19 cellular contexts compared by ENCODE assay signal in genomic region chr2:111633139-111633538, GRCh38.
DNase-seq lines count a peak whose midpoint lies in the region; ATAC-seq and TF ChIP-seq lines count a peak whose summit lies in the region.
"Had no signal": no experiment of that assay in that cellular context is flagged by ENCODE, and none has a peak within 500 bp of the region (broad histone marks: within the 10 kb centered on the region; RNA-seq: fewer than 3 reads in every experiment).

No MANE protein-coding gene starts in this region.

- H3K36me3 ChIP-seq in CD8-positive, alpha-beta memory T cell (ENCODE audit: insufficient read depth, low read length) = no peaks in the 10 kb centered on the region
- H3K36me3 ChIP-seq: brain microvascular endothelial cell, heart right ventricle, left ventricle myocardium inferior, Peyer's patch had no signal

- no peaks in the 10 kb centered on the region for H3K4me1 ChIP-seq in CD8-positive, alpha-beta memory T cell (ENCODE audit: insufficient read depth, low read length)
- H3K4me1 ChIP-seq: left ventricle myocardium inferior had no signal

- POLR2A ChIA-PET in CD8-positive, alpha-beta memory T cell (lab: Charles Lee) = no interaction called here

- H3K27ac Mint-ChIP-seq in CD8-positive, alpha-beta memory T cell = peak overlapping the region in 5 of 8 donors; percentile 2 to 49 (median 29)
- peak overlapping the region; percentile 42 for H3K27ac Mint-ChIP-seq in activated T-helper 17 cell treated with anti-CD3 and anti-CD28 coated beads, Interleukin-2, amount 50 U/mL, for 72 hours
- H3K27ac Mint-ChIP-seq in natural killer cell treated with Interleukin-12 subunit alpha and Interleukin-12 subunit beta and Interleukin-15 and Interleukin-18, amount 100 ng/mL, for 72 hours = peak overlapping the region; percentile 1 to 58
- H3K27ac Mint-ChIP-seq: activated B cell treated with CpG ODN at 0.5 μM for 24 hours had no signal

- no peak overlapping the region for H3K4me3 ChIP-seq in CD8-positive, alpha-beta memory T cell (ENCODE audit: low read length)
- H3K4me3 ChIP-seq in HL-60 (replicated peaks; ENCODE audit: insufficient read depth, low read length) = no peak overlapping the region
- H3K4me3 ChIP-seq: heart right ventricle, left ventricle myocardium inferior, Peyer's patch, smooth muscle cell had no signal

- no peak for TF ChIP-seq CTCF in HL-60 (IDR thresholded peaks at IDR 0.05; ENCODE audit: insufficient read depth, low read length)

- CTCF ChIA-PET in CD8-positive, alpha-beta memory T cell (lab: Charles Lee) = no interaction called here

- peaks cover 4 to 17% of the 10 kb centered on the region in 2 donors for H3K27me3 Mint-ChIP-seq in CD8-positive, alpha-beta memory T cell
- peaks cover 7% of the 10 kb centered on the region for H3K27me3 Mint-ChIP-seq in activated T-helper 17 cell treated with anti-CD3 and anti-CD28 coated beads, Interleukin-2, amount 50 U/mL, for 72 hours
- H3K27me3 Mint-ChIP-seq in natural killer cell treated with Interleukin-12 subunit alpha and Interleukin-12 subunit beta and Interleukin-15 and Interleukin-18, amount 100 ng/mL, for 72 hours = peaks cover 7 to 11% of the 10 kb centered on the region in 2 donors
- H3K27me3 Mint-ChIP-seq: activated B cell treated with CpG ODN at 0.5 μM for 24 hours had no signal

- peaks cover 0 to 25% (median 2%) of the 10 kb centered on the region in 3 donors for H3K36me3 Mint-ChIP-seq in CD8-positive, alpha-beta memory T cell
- no peaks in the 10 kb centered on the region for H3K36me3 Mint-ChIP-seq in activated T-helper 17 cell treated with anti-CD3 and anti-CD28 coated beads, Interleukin-2, amount 50 U/mL, for 72 hours (ENCODE audit: low read depth)
- H3K36me3 Mint-ChIP-seq in natural killer cell treated with Interleukin-12 subunit alpha and Interleukin-12 subunit beta and Interleukin-15 and Interleukin-18, amount 100 ng/mL, for 72 hours = peaks cover 32% of the 10 kb centered on the region

- ATAC-seq in activated T-helper 17 cell treated with anti-CD3 and anti-CD28 coated beads, Interleukin-2, amount 50 U/mL, for 72 hours (replicated peaks) = peak; percentile 81
- no peak for ATAC-seq in natural killer cell treated with Interleukin-12 subunit alpha and Interleukin-12 subunit beta and Interleukin-15 and Interleukin-18, amount 100 ng/mL, for 72 hours
- ATAC-seq in HG03432 (IDR thresholded peaks at IDR 0.05; ENCODE audit: unreplicated experiment) = no peak
- ATAC-seq: heart right ventricle had no signal

- peaks cover 7 to 22% (median 14%) of the 10 kb centered on the region in 3 donors for H3K4me1 Mint-ChIP-seq in CD8-positive, alpha-beta memory T cell
- H3K4me1 Mint-ChIP-seq in activated T-helper 17 cell treated with anti-CD3 and anti-CD28 coated beads, Interleukin-2, amount 50 U/mL, for 72 hours = peaks cover 7% of the 10 kb centered on the region
- peaks cover 22 to 25% of the 10 kb centered on the region in 2 donors for H3K4me1 Mint-ChIP-seq in natural killer cell treated with Interleukin-12 subunit alpha and Interleukin-12 subunit beta and Interleukin-15 and Interleukin-18, amount 100 ng/mL, for 72 hours (ENCODE audit: low read depth in 2 of 2)
- H3K4me1 Mint-ChIP-seq: activated B cell treated with CpG ODN at 0.5 μM for 24 hours had no signal

- no peaks in the 10 kb centered on the region for H3K27me3 ChIP-seq in CD8-positive, alpha-beta memory T cell (ENCODE audit: insufficient read depth, low read length, poor library complexity, severe bottlenecking)
- no peaks in the 10 kb centered on the region for H3K27me3 ChIP-seq in HL-60 (ENCODE audit: insufficient read depth, poor library complexity, severe bottlenecking)
- H3K27me3 ChIP-seq: brain microvascular endothelial cell, heart right ventricle, Peyer's patch had no signal

- no peaks in the 10 kb centered on the region for H3K9me3 ChIP-seq in CD8-positive, alpha-beta memory T cell (ENCODE audit: low read length)

- no peak overlapping the region for H3K4me3 Mint-ChIP-seq in CD8-positive, alpha-beta memory T cell
- peak overlapping the region; percentile 22 for H3K4me3 Mint-ChIP-seq in activated T-helper 17 cell treated with anti-CD3 and anti-CD28 coated beads, Interleukin-2, amount 50 U/mL, for 72 hours
- peak overlapping the region; percentile 69 for H3K4me3 Mint-ChIP-seq in natural killer cell treated with Interleukin-12 subunit alpha and Interleukin-12 subunit beta and Interleukin-15 and Interleukin-18, amount 100 ng/mL, for 72 hours
- H3K4me3 Mint-ChIP-seq: activated B cell treated with CpG ODN at 0.5 μM for 24 hours had no signal

- DNase-seq in CD8-positive, alpha-beta memory T cell = no peak
- no peak for DNase-seq in HL-60 (ENCODE audit: low read depth in 1 of 2, low spot score in 1 of 2)
- DNase-seq in natural killer cell treated with Interleukin-12 subunit alpha and Interleukin-12 subunit beta and Interleukin-15 and Interleukin-18, amount 100 ng/mL, for 72 hours (ENCODE audit: low spot score) = no peak
- no peak for DNase-seq in Ammon's horn (ENCODE audit: low spot score)
- DNase-seq in LoVo (ENCODE audit: low spot score) = no peak
- DNase-seq: activated B cell treated with CpG ODN at 0.5 μM for 24 hours; brain microvascular endothelial cell; COR-L47; cortex of kidney; GOT3; heart right ventricle; left ventricle myocardium inferior; midbrain; NCI-H1694; Peyer's patch; stimulated activated CD4-positive, alpha-beta T cell treated with anti-CD3 and anti-CD28 coated beads, Interleukin-2, amount 100 ng/mL, for 48 hours had no signal

- peaks cover 11 to 28% (median 25%) of the 10 kb centered on the region in 5 donors for H3K9me3 Mint-ChIP-seq in CD8-positive, alpha-beta memory T cell
- H3K9me3 Mint-ChIP-seq in activated T-helper 17 cell treated with anti-CD3 and anti-CD28 coated beads, Interleukin-2, amount 50 U/mL, for 72 hours = peaks cover 10% of the 10 kb centered on the region
- H3K9me3 Mint-ChIP-seq in natural killer cell treated with Interleukin-12 subunit alpha and Interleukin-12 subunit beta and Interleukin-15 and Interleukin-18, amount 100 ng/mL, for 72 hours = peaks cover 5% of the 10 kb centered on the region

- no peak overlapping the region for H3K27ac ChIP-seq in CD8-positive, alpha-beta memory T cell (ENCODE audit: low read depth, low read length)
- H3K27ac ChIP-seq in HL-60 (replicated peaks) = peak overlapping the region; percentile 36
- H3K27ac ChIP-seq: brain microvascular endothelial cell, heart right ventricle, left ventricle myocardium inferior had no signal

Comparison
In these comparisons a context has a peak if more than half of its experiments do, and no peak if none do; other contexts are left out.
1. H3K4me3 Mint-ChIP-seq: peak in activated T-helper 17 cell treated with anti-CD3 and anti-CD28 coated beads, Interleukin-2, amount 50 U/mL, for 72 hours (single experiment) and natural killer cell treated with Interleukin-12 subunit alpha and Interleukin-12 subunit beta and Interleukin-15 and Interleukin-18, amount 100 ng/mL, for 72 hours (single experiment); none in CD8-positive, alpha-beta memory T cell (0 of 7).
2. Peak in every context shown above with its lines, with median percentiles within 50 percentile points of each other: H3K27ac Mint-ChIP-seq.